Comparison of ENCODE assay signal across 7 cellular contexts in genomic region chr14:22976620-22977433, GRCh38. TPM values are rescaled to one million over a fixed set of nuclear protein-coding genes. Genes with fewer than 3 reads are reported as not detected.
DNase-seq lines count a peak whose midpoint lies in the region; ATAC-seq and TF ChIP-seq lines count a peak whose summit lies in the region.
"Had no signal": no experiment of that assay in that cellular context is flagged by ENCODE, and none has a peak within 500 bp of the region (broad histone marks: within the 10 kb centered on the region; RNA-seq: fewer than 3 reads in every experiment).

No MANE protein-coding gene starts in this region.

- H3K27me3 ChIP-seq in Loucy (ENCODE audit: insufficient read depth, low read length, poor library complexity, severe bottlenecking): no peaks in the 10 kb centered on the region
- H3K27me3 ChIP-seq in ectodermal cell (ENCODE audit: control insufficient read depth, insufficient read depth, low read length, poor library complexity, severe bottlenecking): no peaks in the 10 kb centered on the region
- H3K27me3 ChIP-seq in sigmoid colon: peaks cover 0 to 6% (median 0%) of the 10 kb centered on the region in 3 donors

- DNase-seq in sigmoid colon (no peak), omental fat pad (ENCODE audit: low spot score) (no peak)
- DNase-seq in stimulated activated effector memory CD8-positive, alpha-beta T cell treated with anti-CD3 and anti-CD28 coated beads, Interleukin-12 subunit alpha, Interleukin-12 subunit beta, amount 100 ng/mL, for 72 hours (ENCODE audit: low spot score in 2 of 2): no peak

- H3K27ac ChIP-seq in ectodermal cell (ENCODE audit: insufficient read depth, low read depth, low read length, poor library complexity, severe bottlenecking) (peak overlapping the region; percentile 94), sigmoid colon (peak overlapping the region; percentile 71 to 88 (median 80))

- H3K9ac ChIP-seq in Loucy (ENCODE audit: low read depth, low read length, poor library complexity, severe bottlenecking): peak overlapping the region; percentile 10

- no peaks in the 10 kb centered on the region for H3F3A ChIP-seq in Loucy (ENCODE audit: low read depth)

- H3K4me1 ChIP-seq in Loucy (ENCODE audit: insufficient read depth, low read length, poor library complexity, severe bottlenecking) (peaks cover 23% of the 10 kb centered on the region), ectodermal cell (ENCODE audit: control insufficient read depth, insufficient read depth, low read length) (peaks cover 43% of the 10 kb centered on the region), sigmoid colon (peaks cover 0 to 50% (median 42%) of the 10 kb centered on the region in 4 donors)

- peak overlapping the region; percentile 14 for H3K4me2 ChIP-seq in Loucy (ENCODE audit: low read depth, low read length, poor library complexity, severe bottlenecking)

- H3K4me3 ChIP-seq in Loucy (ENCODE audit: low read length, poor library complexity, severe bottlenecking): no peak overlapping the region
- peak overlapping the region; percentile 26 for H3K4me3 ChIP-seq in ectodermal cell (ENCODE audit: insufficient read depth, low read depth, low read length)
- H3K4me3 ChIP-seq in sigmoid colon: no peak overlapping the region

- intact Hi-C loops in sigmoid colon (cut with DNase I): no loop called here

- H2AFZ ChIP-seq in Loucy (ENCODE audit: low read length): no peak overlapping the region

- no peak for TF ChIP-seq EP300 in sigmoid colon (IDR thresholded peaks at IDR 0.05)

- H4K20me1 ChIP-seq in Loucy (ENCODE audit: insufficient read depth, low read length, poor library complexity, severe bottlenecking): no peaks in the 10 kb centered on the region

- TF ChIP-seq CTCF in Loucy (conservative IDR thresholded peaks at IDR 0.05; ENCODE audit: low read length): no peak
- TF ChIP-seq CTCF in sigmoid colon (IDR thresholded peaks at IDR 0.05): no peak
- TF ChIP-seq CTCF in omental fat pad (IDR thresholded peaks at IDR 0.05): no peak

- no peak for ATAC-seq in stimulated activated effector memory CD8-positive, alpha-beta T cell treated with anti-CD3 and anti-CD28 coated beads, Interleukin-12 subunit alpha, Interleukin-12 subunit beta, amount 100 ng/mL, for 72 hours
- ATAC-seq in GM21360 (IDR thresholded peaks at IDR 0.05; ENCODE audit: unreplicated experiment) (no peak), omental fat pad (ENCODE audit: low FRiP score) (no peak)

- H3K79me2 ChIP-seq in Loucy (ENCODE audit: insufficient read depth, low read length): peaks cover 29% of the 10 kb centered on the region

- H3K9me3 ChIP-seq in Loucy (ENCODE audit: insufficient read depth, low read depth, low read length): no peaks in the 10 kb centered on the region
- no peaks in the 10 kb centered on the region for H3K9me3 ChIP-seq in ectodermal cell (ENCODE audit: control insufficient read depth, low read length)
- no peaks in the 10 kb centered on the region for H3K9me3 ChIP-seq in sigmoid colon

- H3K9me2 ChIP-seq in Loucy (replicated peaks; ENCODE audit: low read depth, low read length): no peaks in the 10 kb centered on the region

- no peak overlapping the region for H3K4me3 Mint-ChIP-seq in stimulated activated effector memory CD8-positive, alpha-beta T cell treated with anti-CD3 and anti-CD28 coated beads, Interleukin-12 subunit alpha, Interleukin-12 subunit beta, amount 100 ng/mL, for 72 hours
- H3K4me3 Mint-ChIP-seq: activated naive CD4-positive, alpha-beta T cell treated with anti-CD3 and anti-CD28 coated beads, Interleukin-2, amount 50 U/mL, for 24 hours had no signal

- H3K9me3 Mint-ChIP-seq in stimulated activated effector memory CD8-positive, alpha-beta T cell treated with anti-CD3 and anti-CD28 coated beads, Interleukin-12 subunit alpha, Interleukin-12 subunit beta, amount 100 ng/mL, for 72 hours: no peaks in the 10 kb centered on the region
- H3K9me3 Mint-ChIP-seq: activated naive CD4-positive, alpha-beta T cell treated with anti-CD3 and anti-CD28 coated beads, Interleukin-2, amount 50 U/mL, for 24 hours had no signal

- WGBS in ectodermal cell, 2 experiments: 79 to 80% methylated on average over 6 of the region's 6 CpGs
- WGBS in sigmoid colon, 2 donors: 16 to 52% methylated on average over 6 of the region's 6 CpGs

- no peak overlapping the region for H3K27ac Mint-ChIP-seq in stimulated activated effector memory CD8-positive, alpha-beta T cell treated with anti-CD3 and anti-CD28 coated beads, Interleukin-12 subunit alpha, Interleukin-12 subunit beta, amount 100 ng/mL, for 72 hours

- TF ChIP-seq POLR2A in sigmoid colon (IDR thresholded peaks at IDR 0.05): no peak

- H3K4me1 Mint-ChIP-seq in stimulated activated effector memory CD8-positive, alpha-beta T cell treated with anti-CD3 and anti-CD28 coated beads, Interleukin-12 subunit alpha, Interleukin-12 subunit beta, amount 100 ng/mL, for 72 hours: peaks cover 5% of the 10 kb centered on the region

- H3K36me3 Mint-ChIP-seq in stimulated activated effector memory CD8-positive, alpha-beta T cell treated with anti-CD3 and anti-CD28 coated beads, Interleukin-12 subunit alpha, Interleukin-12 subunit beta, amount 100 ng/mL, for 72 hours: no peaks in the 10 kb centered on the region
- H3K36me3 Mint-ChIP-seq: activated naive CD4-positive, alpha-beta T cell treated with anti-CD3 and anti-CD28 coated beads, Interleukin-2, amount 50 U/mL, for 24 hours had no signal

- H3K36me3 ChIP-seq in Loucy (ENCODE audit: insufficient read depth, low read length): peaks cover 11% of the 10 kb centered on the region; the same call in 1 of the 2 replicates
- H3K36me3 ChIP-seq in ectodermal cell (ENCODE audit: control insufficient read depth, insufficient read depth, low read length): peaks cover 52% of the 10 kb centered on the region
- no peaks in the 10 kb centered on the region for H3K36me3 ChIP-seq in sigmoid colon

RNA-seq across cellular contexts. Expression of gene AJUBA, which starts 5.5 kb away (rescaled TPM):
- 121 TPM for polyA plus RNA-seq in ectodermal cell (2013, experiment 1 of 4)
- polyA plus RNA-seq in ectodermal cell (2013, experiment 2 of 4): 139 TPM
- polyA plus RNA-seq in ectodermal cell (2013, experiment 3 of 4): 91.1 TPM
- polyA plus RNA-seq in ectodermal cell (2013, experiment 4 of 4): 103 TPM
- total RNA-seq in sigmoid colon (1 to 10 TPM; 5.0 to 5.5 (median 5.1) TPM), omental fat pad (10 to 100 TPM in 2 of 4 donors, 1 to 10 TPM in 2; 4.0 to 13.4 (median 9.9) TPM)
- 1 to 10 TPM in 2 of 3 donors, under 1 TPM in 1; 0.23 to 7.8 (median 6.0) TPM for polyA plus RNA-seq in sigmoid colon

RNA-seq across cellular contexts. Expression of gene HAUS4, which starts 19.9 kb away (rescaled TPM):
- 85.3 TPM for polyA plus RNA-seq in ectodermal cell (2013, experiment 1 of 4)
- polyA plus RNA-seq in ectodermal cell (2013, experiment 2 of 4): 76.6 TPM
- 87.7 TPM for polyA plus RNA-seq in ectodermal cell (2013, experiment 3 of 4)
- polyA plus RNA-seq in ectodermal cell (2013, experiment 4 of 4): 95.6 TPM
- total RNA-seq in sigmoid colon (10 to 100 TPM; 28.1 to 82.6 (median 59.8) TPM), omental fat pad (10 to 100 TPM; 27.0 to 84.8 (median 32.0) TPM)
- polyA plus RNA-seq in sigmoid colon: 10 to 100 TPM; 37.8 to 46.7 (median 44.9) TPM

RNA-seq across cellular contexts. Expression of gene C14orf93, which starts 33.1 kb away (rescaled TPM):
- 12.5 TPM for polyA plus RNA-seq in ectodermal cell (2013, experiment 1 of 4)
- 10.1 TPM for polyA plus RNA-seq in ectodermal cell (2013, experiment 2 of 4)
- polyA plus RNA-seq in ectodermal cell (2013, experiment 3 of 4): 9.4 TPM
- polyA plus RNA-seq in ectodermal cell (2013, experiment 4 of 4): 11.8 TPM
- 10 to 100 TPM in 3 of 4 donors, 1 to 10 TPM in 1; 8.9 to 19.9 (median 12.9) TPM for total RNA-seq in sigmoid colon
- 10 to 100 TPM in 2 of 3 donors, 1 to 10 TPM in 1; 7.4 to 11.9 (median 10.2) TPM for polyA plus RNA-seq in sigmoid colon
- 10 to 100 TPM in 1 of 4 donors, 1 to 10 TPM in 3; 6.0 to 12.2 (median 8.4) TPM for total RNA-seq in omental fat pad

RNA-seq across cellular contexts. Expression of gene PRMT5, which starts 47.7 kb away (rescaled TPM):
- 155 TPM for polyA plus RNA-seq in ectodermal cell (2013, experiment 1 of 4)
- 152 TPM for polyA plus RNA-seq in ectodermal cell (2013, experiment 2 of 4)
- polyA plus RNA-seq in ectodermal cell (2013, experiment 3 of 4): 117 TPM
- polyA plus RNA-seq in ectodermal cell (2013, experiment 4 of 4): 120 TPM
- 10 to 100 TPM; 33.3 to 61.7 (median 44.7) TPM for total RNA-seq in sigmoid colon
- polyA plus RNA-seq in sigmoid colon: 10 to 100 TPM; 33.3 to 66.7 (median 55.4) TPM
- total RNA-seq in omental fat pad: 10 to 100 TPM; 38.8 to 54.9 (median 49.6) TPM

RNA-seq across cellular contexts. Expression of gene PSMB5, which starts 57.9 kb away (rescaled TPM):
- 221 TPM for polyA plus RNA-seq in ectodermal cell (2013, experiment 1 of 4)
- polyA plus RNA-seq in ectodermal cell (2013, experiment 2 of 4): 233 TPM
- polyA plus RNA-seq in ectodermal cell (2013, experiment 3 of 4): 176 TPM
- 173 TPM for polyA plus RNA-seq in ectodermal cell (2013, experiment 4 of 4)
- total RNA-seq in sigmoid colon (100 to 1,000 TPM; 113 to 179 (median 135) TPM), omental fat pad (100 to 1,000 TPM; 126 to 150 (median 129) TPM)
- polyA plus RNA-seq in sigmoid colon: 100 to 1,000 TPM; 132 to 145 (median 141) TPM
